Comparison of ENCODE assay signal across 9 cellular contexts in genomic region chr15:101217446-101217845, GRCh38.
"Had no signal": no experiment of that assay in that cellular context is flagged by ENCODE, and none has a peak within 500 bp of the region (broad histone marks: within the 10 kb centered on the region; RNA-seq: fewer than 3 reads in every experiment).

No MANE protein-coding gene starts in this region.

- H3K9me3 ChIP-seq: gastroesophageal sphincter had no signal

- H3K27me3 Mint-ChIP-seq: activated naive CD8-positive, alpha-beta T cell treated with anti-CD3 and anti-CD28 coated beads, Interleukin-2, amount 10 ng/mL, durations not matched to agents 7 days and 5 days had no signal

- H3K27ac ChIP-seq: gastroesophageal sphincter had no signal

- H3K27me3 ChIP-seq: gastroesophageal sphincter had no signal

- DNase-seq: activated effector memory CD4-positive, alpha-beta T cell treated with anti-CD3 and anti-CD28 coated beads, Interleukin-2, amount 50 U/mL, for 16 hours; activated naive CD8-positive, alpha-beta T cell treated with anti-CD3 and anti-CD28 coated beads, Interleukin-2, amount 10 ng/mL, durations not matched to agents 7 days and 5 days; aorta; kidney; left ventricle myocardium superior; mesenchymal stem cell; stimulated activated CD4-positive, alpha-beta T cell treated with anti-CD3 and anti-CD28 coated beads, Interleukin-4, amount 100 ng/mL, for 1 hour had no signal

- H3K4me3 Mint-ChIP-seq: activated naive CD8-positive, alpha-beta T cell treated with anti-CD3 and anti-CD28 coated beads, Interleukin-2, amount 10 ng/mL, durations not matched to agents 7 days and 5 days; T-helper 1 cell treated with Interleukin-12 subunit alpha and Interleukin-12 subunit beta and Interleukin-4 antibody, amounts not matched to agents 30 μg/mL and 1 μg/mL, for 36 hours had no signal

- H3K27ac Mint-ChIP-seq: activated naive CD8-positive, alpha-beta T cell treated with anti-CD3 and anti-CD28 coated beads, Interleukin-2, amount 10 ng/mL, durations not matched to agents 7 days and 5 days; T-helper 1 cell treated with Interleukin-12 subunit alpha and Interleukin-12 subunit beta and Interleukin-4 antibody, amounts not matched to agents 30 μg/mL and 1 μg/mL, for 36 hours had no signal

- H3K9me3 Mint-ChIP-seq: activated naive CD8-positive, alpha-beta T cell treated with anti-CD3 and anti-CD28 coated beads, Interleukin-2, amount 10 ng/mL, durations not matched to agents 7 days and 5 days; T-helper 1 cell treated with Interleukin-12 subunit alpha and Interleukin-12 subunit beta and Interleukin-4 antibody, amounts not matched to agents 30 μg/mL and 1 μg/mL, for 36 hours had no signal
